14 cellular contexts compared by ENCODE assay signal in the genomic region with DNA sequence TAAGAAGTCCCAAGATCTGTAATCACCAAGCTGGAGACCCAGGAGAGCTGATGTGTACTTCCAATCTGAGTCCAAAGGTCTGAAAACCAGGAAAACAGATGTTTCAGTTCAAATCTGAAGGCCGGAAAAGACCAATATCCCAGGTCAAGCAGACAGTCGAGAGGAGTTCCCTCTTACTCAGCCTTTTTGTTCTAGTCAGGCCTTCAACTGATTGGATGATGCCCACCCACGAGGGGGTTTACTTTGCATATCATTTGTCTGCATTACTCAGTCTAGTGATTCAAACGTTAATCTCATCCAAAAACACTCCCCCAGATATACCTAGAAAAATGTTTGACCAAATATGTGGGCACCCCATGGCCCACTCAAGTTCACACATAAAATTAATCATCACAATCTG. TPM values are rescaled to one million over a fixed set of nuclear protein-coding genes. Genes with fewer than 3 reads are reported as not detected.
DNase-seq lines count a peak whose midpoint lies in the region; ATAC-seq and TF ChIP-seq lines count a peak whose summit lies in the region.
"Had no signal": no experiment of that assay in that cellular context is flagged by ENCODE, and none has a peak within 500 bp of the region (broad histone marks: within the 10 kb centered on the region; RNA-seq: fewer than 3 reads in every experiment).

No MANE protein-coding gene starts in this region.

- H3K4me1 Mint-ChIP-seq in activated naive CD4-positive, alpha-beta T cell treated with anti-CD3 and anti-CD28 coated beads for 36 hours (ENCODE audit: low read depth) = peaks cover 35% of the 10 kb centered on the region
- H3K4me1 Mint-ChIP-seq in CD8-positive, alpha-beta memory T cell = peaks cover 24 to 27% (median 26%) of the 10 kb centered on the region in 3 donors

- H3K4me1 ChIP-seq in HEK293 (ENCODE audit: control insufficient read depth, insufficient read depth, low read length) = peaks cover 13% of the 10 kb centered on the region
- peaks cover 23% of the 10 kb centered on the region for H3K4me1 ChIP-seq in CD8-positive, alpha-beta memory T cell (ENCODE audit: insufficient read depth, low read length)

- no peak for TF ChIP-seq CTCF in HEK293 (tag by site-specific recombination; IDR thresholded peaks at IDR 0.05)

- H3K27ac ChIP-seq in HEK293 (ENCODE audit: extremely low read depth, low read depth, low read length) = no peak overlapping the region
- H3K27ac ChIP-seq in CD8-positive, alpha-beta memory T cell (ENCODE audit: low read depth, low read length) = no peak overlapping the region

- no peaks in the 10 kb centered on the region for H3K27me3 ChIP-seq in CD8-positive, alpha-beta memory T cell (ENCODE audit: insufficient read depth, low read length, poor library complexity, severe bottlenecking)

- H3K4me3 ChIP-seq in HEK293 (ENCODE audit: low read depth, low read length) = no peak overlapping the region
- H3K4me3 ChIP-seq in CD8-positive, alpha-beta memory T cell (ENCODE audit: low read length) = no peak overlapping the region
- H3K4me3 ChIP-seq: GM23338 had no signal

- no peak for DNase-seq in activated naive CD4-positive, alpha-beta T cell treated with anti-CD3 and anti-CD28 coated beads for 36 hours
- no peak for DNase-seq in activated naive CD4-positive, alpha-beta T cell treated with anti-CD3 and anti-CD28 coated beads, Interleukin-2, amount 50 U/mL, for 72 hours (ENCODE audit: low spot score in 2 of 2)
- peak; percentile 12 for DNase-seq in RKO (ENCODE audit: low spot score)
- DNase-seq in left colon = no peak
- no peak for DNase-seq in CD8-positive, alpha-beta memory T cell
- no peak for DNase-seq in HK-2 (ENCODE audit: unreplicated experiment)
- DNase-seq: CD8-positive, alpha-beta T cell; GF-D8; NCI-H146; NCI-H2227 treated with DMSO at 0.1 percent for 48 hours; NCI-H526; OCI-M1 had no signal

- no peak overlapping the region for H3K4me3 Mint-ChIP-seq in activated naive CD4-positive, alpha-beta T cell treated with anti-CD3 and anti-CD28 coated beads for 36 hours
- no peak overlapping the region for H3K4me3 Mint-ChIP-seq in CD8-positive, alpha-beta memory T cell
- H3K4me3 Mint-ChIP-seq: CD8-positive, alpha-beta T cell; GM23338 had no signal

- intact Hi-C loops in activated naive CD4-positive, alpha-beta T cell treated with anti-CD3 and anti-CD28 coated beads for 36 hours (cut with micrococcal nuclease) = no loop called here
- intact Hi-C loops in left colon (cut with DNase I, micrococcal nuclease) = loop anchor here in 1 of 2 donors (10.0 kb wide), 1 partner anchor 351 kb away; no protein-coding TSS in a partner anchor

- H3K36me3 ChIP-seq in HEK293 (ENCODE audit: control insufficient read depth in 2 of 2, insufficient read depth in 1 of 2, low read length in 2 of 2) = no peaks in the 10 kb centered on the region
- no peaks in the 10 kb centered on the region for H3K36me3 ChIP-seq in CD8-positive, alpha-beta memory T cell (ENCODE audit: insufficient read depth, low read length)

- ATAC-seq in activated naive CD4-positive, alpha-beta T cell treated with anti-CD3 and anti-CD28 coated beads, Interleukin-2, amount 50 U/mL, for 72 hours = no peak
- ATAC-seq in left colon = peak; percentile 28
- ATAC-seq: CD8-positive, alpha-beta T cell; GM23338 had no signal

- peak overlapping the region; percentile 26 for H3K27ac Mint-ChIP-seq in activated naive CD4-positive, alpha-beta T cell treated with anti-CD3 and anti-CD28 coated beads for 36 hours
- H3K27ac Mint-ChIP-seq in activated naive CD4-positive, alpha-beta T cell treated with anti-CD3 and anti-CD28 coated beads, Interleukin-2, amount 50 U/mL, for 72 hours = no peak overlapping the region
- H3K27ac Mint-ChIP-seq in CD8-positive, alpha-beta memory T cell = no peak overlapping the region
- H3K27ac Mint-ChIP-seq: CD8-positive, alpha-beta T cell; GM23338 had no signal

- peaks cover 3% of the 10 kb centered on the region for H3K27me3 Mint-ChIP-seq in activated naive CD4-positive, alpha-beta T cell treated with anti-CD3 and anti-CD28 coated beads for 36 hours (ENCODE audit: low read depth)
- H3K27me3 Mint-ChIP-seq in CD8-positive, alpha-beta memory T cell = no peaks in the 10 kb centered on the region

- POLR2A ChIA-PET in HEK293 (lab: Yijun Ruan, JAX) = no interaction called here
- POLR2A ChIA-PET in CD8-positive, alpha-beta memory T cell (lab: Charles Lee) = no interaction called here

- no peaks in the 10 kb centered on the region for H3K36me3 Mint-ChIP-seq in activated naive CD4-positive, alpha-beta T cell treated with anti-CD3 and anti-CD28 coated beads for 36 hours (ENCODE audit: low read depth)
- H3K36me3 Mint-ChIP-seq in activated naive CD4-positive, alpha-beta T cell treated with anti-CD3 and anti-CD28 coated beads, Interleukin-2, amount 50 U/mL, for 72 hours = no peaks in the 10 kb centered on the region
- H3K36me3 Mint-ChIP-seq in CD8-positive, alpha-beta memory T cell = no peaks in the 10 kb centered on the region
- H3K36me3 Mint-ChIP-seq: CD8-positive, alpha-beta T cell had no signal

- CTCF ChIA-PET in activated naive CD4-positive, alpha-beta T cell treated with anti-CD3 and anti-CD28 coated beads for 36 hours (lab: Charles Lee) = no interaction called here
- CTCF ChIA-PET in HEK293 (lab: Yijun Ruan, JAX) = interaction anchor here (0.5 to 1.2 kb wide), 5 partner anchors 20 to 407 kb away, joined by 3 to 5 read pairs (median 4); no protein-coding TSS in a partner anchor
- CTCF ChIA-PET in CD8-positive, alpha-beta memory T cell (lab: Charles Lee) = interaction anchor here (0.6 kb wide), 1 partner anchor 137 kb away, joined by 3 read pairs; no protein-coding TSS in a partner anchor

- H3K9me3 Mint-ChIP-seq in activated naive CD4-positive, alpha-beta T cell treated with anti-CD3 and anti-CD28 coated beads for 36 hours = no peaks in the 10 kb centered on the region
- no peaks in the 10 kb centered on the region for H3K9me3 Mint-ChIP-seq in activated naive CD4-positive, alpha-beta T cell treated with anti-CD3 and anti-CD28 coated beads, Interleukin-2, amount 50 U/mL, for 72 hours
- no peaks in the 10 kb centered on the region for H3K9me3 Mint-ChIP-seq in CD8-positive, alpha-beta memory T cell
- H3K9me3 Mint-ChIP-seq: CD8-positive, alpha-beta T cell; GM23338 had no signal

- no peaks in the 10 kb centered on the region for H3K9me3 ChIP-seq in HEK293 (ENCODE audit: control insufficient read depth, insufficient read depth, low read depth, low read length)
- no peaks in the 10 kb centered on the region for H3K9me3 ChIP-seq in CD8-positive, alpha-beta memory T cell (ENCODE audit: low read length)

TF ChIP-seq in HEK293, 187 proteins besides CTCF, POLR2A, EP300 and RAD21:
- TF ChIP-seq ZNF175 (tag by site-specific recombination; IDR thresholded peaks at IDR 0.05) (no peak), ZNF10 (tag by site-specific recombination; IDR thresholded peaks at IDR 0.05) (peak; percentile 96)

RNA-seq across cellular contexts. Expression of gene ARID5B, which starts 7.3 kb away (rescaled TPM):
- total RNA-seq in activated naive CD4-positive, alpha-beta T cell treated with anti-CD3 and anti-CD28 coated beads for 36 hours = 10 to 100 TPM; 86.3 to 87.1 TPM
- total RNA-seq in activated naive CD4-positive, alpha-beta T cell treated with anti-CD3 and anti-CD28 coated beads, Interleukin-2, amount 50 U/mL, for 72 hours = 10 to 100 TPM; 52.1 to 95.4 TPM
- 10 to 100 TPM; 20.0 to 20.5 TPM for total RNA-seq in left colon
- 10 to 100 TPM; 37.1 to 38.4 TPM for total RNA-seq in CD8-positive, alpha-beta memory T cell
- polyA plus RNA-seq in CD8-positive, alpha-beta memory T cell = 48.7 TPM
